1 cellular context compared by ENCODE assay signal in genomic region chr1:40508375-40509341, GRCh38.
TF ChIP-seq lines count a peak whose summit lies in the region.

TSS of gene EXO5 (plus strand) at chr1:40508767. CDS start at chr1:40514545, 5,778 bp downstream.

TF ChIP-seq in A549, 52 proteins besides CTCF, POLR2A, EP300 and RAD21 (continued from another document):
- TF ChIP-seq REST (IDR thresholded peaks at IDR 0.05) (0 out of 2 replicates have a peak, but pooled peaks have one; percentile 28), PHF8 (IDR thresholded peaks at IDR 0.05; ENCODE audit: borderline replicate concordance, low read depth) (peak; percentile 23; the same call in 1 of the 2 replicates), HOXB5 (CRISPR knock-in tag; IDR thresholded peaks at IDR 0.05) (0 out of 2 replicates have a peak, but pooled peaks have one; percentile 23), MAX (IDR thresholded peaks at IDR 0.05) (peak; percentile 93), JUN (IDR thresholded peaks at IDR 0.05) (peak in 1 of 2 experiments; percentile 50; a peak in 1 of 5 replicates), CHD2 (IDR thresholded peaks at IDR 0.05; ENCODE audit: low read length, partially characterized antibody) (peak; percentile 49), E2F6 (IDR thresholded peaks at IDR 0.05; ENCODE audit: borderline replicate concordance, low read depth) (peak; percentile 95)
TF ChIP-seq in A549: peak in this region for 8.
